Comparison of ENCODE assay signal across 9 cellular contexts in genomic region chr5:95863383-95863757, GRCh38. TPM values are rescaled to one million over a fixed set of nuclear protein-coding genes. Genes with fewer than 3 reads are reported as not detected.
DNase-seq lines count a peak whose midpoint lies in the region; ATAC-seq and TF ChIP-seq lines count a peak whose summit lies in the region.
"Had no signal": no experiment of that assay in that cellular context is flagged by ENCODE, and none has a peak within 500 bp of the region (broad histone marks: within the 10 kb centered on the region; RNA-seq: fewer than 3 reads in every experiment).

No MANE protein-coding gene starts in this region.

- WGBS in gastroesophageal sphincter (ENCODE audit: low coverage in 1 of 2), 2 donors, result 56 to 93% methylated on average over 2 of the region's 4 CpGs

- H3K27me3 ChIP-seq in gastroesophageal sphincter (no peaks in the 10 kb centered on the region), gastrocnemius medialis (no peaks in the 10 kb centered on the region)

- DNase-seq in GM04503 (ENCODE audit: low read depth) (peak; percentile 56), SKM-1 treated with dmso at 0.1 percent for 144 hours (lab: John Stamatoyannopoulos, UW; ENCODE audit: unreplicated experiment) (peak; percentile 45), gastrocnemius medialis (peak; percentile 67 to 81), glomerular visceral epithelial cell (ENCODE audit: extremely low spot score) (no peak), NCI-H2107 treated with DMSO at 0.1 percent for 48 hours (lab: John Stamatoyannopoulos, UW; ENCODE audit: unreplicated experiment) (no peak)
- DNase-seq: GF-D8 had no signal

- peak overlapping the region in 3 of 4 donors; percentile 38 to 52 (median 47) for H3K27ac ChIP-seq in gastroesophageal sphincter
- peak overlapping the region; percentile 86 to 94 (median 89) for H3K27ac ChIP-seq in gastrocnemius medialis

- TF ChIP-seq EP300 in gastroesophageal sphincter (IDR thresholded peaks at IDR 0.05), result no peak

- intact Hi-C loops in gastrocnemius medialis (cut with DNase I; ENCODE audit: low total_unique reads), result no loop called here

- H3K9me3 ChIP-seq in gastroesophageal sphincter (no peaks in the 10 kb centered on the region), gastrocnemius medialis (no peaks in the 10 kb centered on the region)

- ATAC-seq in gastroesophageal sphincter (peak; percentile 20), gastrocnemius medialis (peak; percentile 37 to 51), HG03175 (IDR thresholded peaks at IDR 0.05; ENCODE audit: unreplicated experiment) (no peak), GM18868 (IDR thresholded peaks at IDR 0.05; ENCODE audit: unreplicated experiment) (no peak)

- in situ Hi-C loops in gastrocnemius medialis (cut with MboI; ENCODE audit: low sequenced_read_pairs in 4 of 4), result loop anchor here in 2 of 4 donors (10.0 to 25.0 kb wide), 3 partner anchors 471 to 849 kb away; no protein-coding TSS in a partner anchor

- H3K4me1 ChIP-seq in gastroesophageal sphincter (peaks cover 0 to 29% (median 6%) of the 10 kb centered on the region in 3 donors), gastrocnemius medialis (peaks cover 45 to 50% of the 10 kb centered on the region in 2 donors)

- no peak for TF ChIP-seq POLR2A in gastroesophageal sphincter (IDR thresholded peaks at IDR 0.05)
- peak; percentile 56 to 83 for TF ChIP-seq POLR2A in gastrocnemius medialis (IDR thresholded peaks at IDR 0.05)

- no peak overlapping the region for H3K4me3 ChIP-seq in gastroesophageal sphincter
- peak overlapping the region in 2 of 4 donors; percentile 10 to 28 for H3K4me3 ChIP-seq in gastrocnemius medialis

- no peak for TF ChIP-seq CTCF in gastroesophageal sphincter (IDR thresholded peaks at IDR 0.05)
- no peak for TF ChIP-seq CTCF in gastrocnemius medialis (IDR thresholded peaks at IDR 0.05 in 4 of 5, conservative IDR thresholded peaks at IDR 0.05 in 1 of 5)

- no peaks in the 10 kb centered on the region for H3K36me3 ChIP-seq in gastroesophageal sphincter
- no peaks in the 10 kb centered on the region for H3K36me3 ChIP-seq in gastrocnemius medialis

RNA-seq across cellular contexts. Expression of gene GLRX, which starts 40.8 kb away (rescaled TPM):
- total RNA-seq in gastroesophageal sphincter, result 10 to 100 TPM; 20.2 to 65.3 (median 41.3) TPM
- total RNA-seq in gastrocnemius medialis, result 1,000 to 10,000 TPM; 1,042 to 2,721 (median 1,859) TPM

Comparison
In these comparisons a context has a peak if more than half of its experiments do, and no peak if none do; other contexts are left out.
1. DNase-seq: peak in GM04503 (single experiment), SKM-1 treated with dmso at 0.1 percent for 144 hours (single experiment) and gastrocnemius medialis (2 of 2); none in glomerular visceral epithelial cell (single experiment) and NCI-H2107 treated with DMSO at 0.1 percent for 48 hours (single experiment).
2. ATAC-seq: peak in gastroesophageal sphincter (single experiment) and gastrocnemius medialis (2 of 2); none in HG03175 (single experiment) and GM18868 (single experiment).
3. POLR2A ChIP-seq: peak in gastrocnemius medialis (2 of 2); none in gastroesophageal sphincter (0 of 2).
4. RNA of gene GLRX, which starts 40.8 kb away (total RNA-seq): 1,042 to 2,721 TPM in gastrocnemius medialis; 20.2 to 65.3 TPM in gastroesophageal sphincter; every median in the first group is over 10 times any median in the second.